Comparison of ENCODE assay signal across 15 cellular contexts in genomic region chr3:158108596-158108995, GRCh38. TPM values are rescaled to one million over a fixed set of nuclear protein-coding genes. Genes with fewer than 3 reads are reported as not detected.
DNase-seq lines count a peak whose midpoint lies in the region; ATAC-seq and TF ChIP-seq lines count a peak whose summit lies in the region.
"Had no signal": no experiment of that assay in that cellular context is flagged by ENCODE, and none has a peak within 500 bp of the region (broad histone marks: within the 10 kb centered on the region; RNA-seq: fewer than 3 reads in every experiment).

No MANE protein-coding gene starts in this region.

- peaks cover 2% of the 10 kb centered on the region for H3K9me3 Mint-ChIP-seq in activated CD8-positive, alpha-beta memory T cell treated with anti-CD3 and anti-CD28 coated beads, Interleukin-2, amount 10 ng/mL, durations not matched to agents 7 days and 5 days (ENCODE audit: low read depth)
- H3K9me3 Mint-ChIP-seq in activated T-helper 1 cell treated with anti-CD3 and anti-CD28 coated beads, Interleukin-12 subunit alpha, Interleukin-12 subunit beta, Interleukin-2, Interleukin-4 antibody, amounts not matched to agents 30 ng/mL and 10 ng/mL and 1 ng/mL, durations not matched to agents 14 hours and 24 hours and 36 hours = peaks cover 9% of the 10 kb centered on the region
- H3K9me3 Mint-ChIP-seq in neural progenitor cell = peaks cover 5% of the 10 kb centered on the region

- H3K27ac Mint-ChIP-seq in activated CD8-positive, alpha-beta memory T cell treated with anti-CD3 and anti-CD28 coated beads, Interleukin-2, amount 10 ng/mL, durations not matched to agents 7 days and 5 days = no peak overlapping the region
- H3K27ac Mint-ChIP-seq in activated T-helper 1 cell treated with anti-CD3 and anti-CD28 coated beads, Interleukin-12 subunit alpha, Interleukin-12 subunit beta, Interleukin-2, Interleukin-4 antibody, amounts not matched to agents 30 ng/mL and 10 ng/mL and 1 ng/mL, durations not matched to agents 14 hours and 24 hours and 36 hours = no peak overlapping the region
- no peak overlapping the region for H3K27ac Mint-ChIP-seq in neural progenitor cell

- H3K9ac ChIP-seq in KMS-11 (no peak overlapping the region), neural progenitor cell (no peak overlapping the region)

- DNase-seq in activated CD8-positive, alpha-beta memory T cell treated with anti-CD3 and anti-CD28 coated beads, Interleukin-2, amount 10 ng/mL, durations not matched to agents 7 days and 5 days = no peak
- no peak for DNase-seq in activated CD8-positive, alpha-beta memory T cell treated with anti-CD3 and anti-CD28 coated beads, Interleukin-2, amount 50 U/mL, for 48 hours
- no peak for DNase-seq in activated T-helper 1 cell treated with anti-CD3 and anti-CD28 coated beads, Interleukin-12 subunit alpha, Interleukin-12 subunit beta, Interleukin-2, Interleukin-4 antibody, amounts not matched to agents 30 ng/mL and 10 ng/mL and 1 ng/mL, durations not matched to agents 14 hours and 24 hours and 36 hours (ENCODE audit: low spot score)
- DNase-seq in neural progenitor cell (ENCODE audit: low spot score) = no peak
- no peak for DNase-seq in HAP-1 (ENCODE audit: low spot score in 2 of 2)
- DNase-seq: activated CD4-positive, alpha-beta T cell treated with anti-CD3 and anti-CD28 coated beads, Interleukin-2, amount 50 U/mL, for 4 hours; activated naive CD4-positive, alpha-beta T cell; NCI-H1417 treated with DMSO at 0.1 percent for 48 hours; NCI-H510A treated with DMSO at 0.1 percent for 48 hours; RPMI8226; stimulated activated CD4-positive, alpha-beta T cell treated with anti-CD3 and anti-CD28 coated beads, Interleukin-15, amount 100 ng/mL, for 24 hours had no signal

- intact Hi-C loops in activated T-helper 1 cell treated with anti-CD3 and anti-CD28 coated beads, Interleukin-12 subunit alpha, Interleukin-12 subunit beta, Interleukin-2, Interleukin-4 antibody, amounts not matched to agents 30 ng/mL and 10 ng/mL and 1 ng/mL, durations not matched to agents 14 hours and 24 hours and 36 hours (cut with micrococcal nuclease) = loop anchor here (5.0 to 10.0 kb wide), 4 partner anchors 324 to 1656 kb away; partner anchors contain the start of gene MFSD1

- TF ChIP-seq CTCF in KMS-11 (conservative IDR thresholded peaks at IDR 0.05; ENCODE audit: low read depth, low read length) (no peak), neural progenitor cell (IDR thresholded peaks at IDR 0.05) (no peak)

- H3K79me2 ChIP-seq in KMS-11 (ENCODE audit: insufficient read depth, low read depth) = peaks cover 33% of the 10 kb centered on the region
- H3K79me2 ChIP-seq in neural progenitor cell (ENCODE audit: low read depth) = peaks cover 32% of the 10 kb centered on the region

- H3K4me1 ChIP-seq in KMS-11 (ENCODE audit: low read depth, poor library complexity, severe bottlenecking) = peaks cover 26% of the 10 kb centered on the region
- H3K4me1 ChIP-seq in neural progenitor cell = peaks cover 6% of the 10 kb centered on the region
- H3K4me1 ChIP-seq in HAP-1 = peaks cover 14% of the 10 kb centered on the region

- H3K27me3 ChIP-seq in KMS-11 (ENCODE audit: insufficient read depth, low read depth) (no peaks in the 10 kb centered on the region; the same call in 1 of the 2 replicates), neural progenitor cell (peaks cover 62% of the 10 kb centered on the region), HAP-1 (ENCODE audit: low read depth) (no peaks in the 10 kb centered on the region)

- H3K9me3 ChIP-seq in neural progenitor cell (ENCODE audit: low read depth) (peaks cover 2% of the 10 kb centered on the region), HAP-1 (no peaks in the 10 kb centered on the region)
- H3K9me3 ChIP-seq: thoracic aorta had no signal

- CTCF ChIA-PET in activated CD8-positive, alpha-beta memory T cell treated with anti-CD3 and anti-CD28 coated beads, Interleukin-2, amount 10 ng/mL, durations not matched to agents 7 days and 5 days (lab: Charles Lee) = interaction anchor here (1.4 to 2.7 kb wide), 2 partner anchors 10 to 325 kb away, joined by 3 to 11 read pairs; no protein-coding TSS in a partner anchor

- H3K27ac ChIP-seq in KMS-11 = no peak overlapping the region
- no peak overlapping the region for H3K27ac ChIP-seq in neural progenitor cell
- H3K27ac ChIP-seq: thoracic aorta had no signal

- no peak for ATAC-seq in activated CD8-positive, alpha-beta memory T cell treated with anti-CD3 and anti-CD28 coated beads, Interleukin-2, amount 10 ng/mL, durations not matched to agents 7 days and 5 days
- ATAC-seq in HG03457 (IDR thresholded peaks at IDR 0.05; ENCODE audit: unreplicated experiment) = no peak
- no peak for ATAC-seq in HG02840 (IDR thresholded peaks at IDR 0.05; ENCODE audit: low FRiP score, unreplicated experiment)

- H3K27me3 Mint-ChIP-seq in activated CD8-positive, alpha-beta memory T cell treated with anti-CD3 and anti-CD28 coated beads, Interleukin-2, amount 10 ng/mL, durations not matched to agents 7 days and 5 days = peaks cover 54% of the 10 kb centered on the region
- peaks cover 53% of the 10 kb centered on the region for H3K27me3 Mint-ChIP-seq in activated T-helper 1 cell treated with anti-CD3 and anti-CD28 coated beads, Interleukin-12 subunit alpha, Interleukin-12 subunit beta, Interleukin-2, Interleukin-4 antibody, amounts not matched to agents 30 ng/mL and 10 ng/mL and 1 ng/mL, durations not matched to agents 14 hours and 24 hours and 36 hours (ENCODE audit: insufficient read depth)
- H3K27me3 Mint-ChIP-seq in neural progenitor cell (ENCODE audit: insufficient read depth, low read depth) = peaks cover 58% of the 10 kb centered on the region

- peaks cover 17% of the 10 kb centered on the region for H3K36me3 Mint-ChIP-seq in activated CD8-positive, alpha-beta memory T cell treated with anti-CD3 and anti-CD28 coated beads, Interleukin-2, amount 10 ng/mL, durations not matched to agents 7 days and 5 days
- H3K36me3 Mint-ChIP-seq in activated T-helper 1 cell treated with anti-CD3 and anti-CD28 coated beads, Interleukin-12 subunit alpha, Interleukin-12 subunit beta, Interleukin-2, Interleukin-4 antibody, amounts not matched to agents 30 ng/mL and 10 ng/mL and 1 ng/mL, durations not matched to agents 14 hours and 24 hours and 36 hours (ENCODE audit: low read depth) = peaks cover 17% of the 10 kb centered on the region
- H3K36me3 Mint-ChIP-seq in neural progenitor cell = peaks cover 6% of the 10 kb centered on the region

- H4K20me1 ChIP-seq in KMS-11 (ENCODE audit: insufficient read depth) (no peaks in the 10 kb centered on the region), neural progenitor cell (ENCODE audit: low read depth) (peaks cover 47% of the 10 kb centered on the region)

- H3K4me3 ChIP-seq in KMS-11 (IDR thresholded peaks at IDR 0.05; ENCODE audit: insufficient read depth, low read depth, low read length) (no peak overlapping the region), neural progenitor cell (no peak overlapping the region), HAP-1 (no peak overlapping the region)

- H3F3A ChIP-seq in neural progenitor cell (ENCODE audit: low read depth) = peaks cover 21% of the 10 kb centered on the region

- H2AFZ ChIP-seq in KMS-11 (ENCODE audit: low read depth) (no peak overlapping the region), neural progenitor cell (replicated peaks) (no peak overlapping the region)

- H3K4me2 ChIP-seq in KMS-11 (peak overlapping the region; percentile 94; the same call in 1 of the 2 replicates), neural progenitor cell (no peak overlapping the region)

- H3K36me3 ChIP-seq in KMS-11 (ENCODE audit: insufficient read depth) = no peaks in the 10 kb centered on the region
- H3K36me3 ChIP-seq in neural progenitor cell = no peaks in the 10 kb centered on the region
- no peaks in the 10 kb centered on the region for H3K36me3 ChIP-seq in HAP-1 (replicated peaks)
- H3K36me3 ChIP-seq: thoracic aorta had no signal

- peaks cover 59% of the 10 kb centered on the region for H3K4me1 Mint-ChIP-seq in activated CD8-positive, alpha-beta memory T cell treated with anti-CD3 and anti-CD28 coated beads, Interleukin-2, amount 10 ng/mL, durations not matched to agents 7 days and 5 days
- peaks cover 76% of the 10 kb centered on the region for H3K4me1 Mint-ChIP-seq in activated T-helper 1 cell treated with anti-CD3 and anti-CD28 coated beads, Interleukin-12 subunit alpha, Interleukin-12 subunit beta, Interleukin-2, Interleukin-4 antibody, amounts not matched to agents 30 ng/mL and 10 ng/mL and 1 ng/mL, durations not matched to agents 14 hours and 24 hours and 36 hours (ENCODE audit: low read depth)
- H3K4me1 Mint-ChIP-seq in neural progenitor cell = peaks cover 40% of the 10 kb centered on the region

- H3K4me3 Mint-ChIP-seq in activated CD8-positive, alpha-beta memory T cell treated with anti-CD3 and anti-CD28 coated beads, Interleukin-2, amount 10 ng/mL, durations not matched to agents 7 days and 5 days = peak overlapping the region; percentile 5
- H3K4me3 Mint-ChIP-seq in activated T-helper 1 cell treated with anti-CD3 and anti-CD28 coated beads, Interleukin-12 subunit alpha, Interleukin-12 subunit beta, Interleukin-2, Interleukin-4 antibody, amounts not matched to agents 30 ng/mL and 10 ng/mL and 1 ng/mL, durations not matched to agents 14 hours and 24 hours and 36 hours = peak overlapping the region; percentile 39
- peak overlapping the region; percentile 57 for H3K4me3 Mint-ChIP-seq in neural progenitor cell

- in situ Hi-C loops in HAP-1 (cut with MboI; ENCODE audit: low sequenced_read_pairs) = no loop called here

RNA-seq across cellular contexts. Expression of gene RSRC1, which starts 1.3 kb away (rescaled TPM):
- total RNA-seq in activated CD8-positive, alpha-beta memory T cell treated with anti-CD3 and anti-CD28 coated beads, Interleukin-2, amount 10 ng/mL, durations not matched to agents 7 days and 5 days = 10 to 100 TPM; 45.1 to 45.4 TPM
- 41.1 and 41.8 TPM in 2 replicates for total RNA-seq in activated T-helper 1 cell treated with anti-CD3 and anti-CD28 coated beads, Interleukin-12 subunit alpha, Interleukin-12 subunit beta, Interleukin-2, Interleukin-4 antibody, amounts not matched to agents 30 ng/mL and 10 ng/mL and 1 ng/mL, durations not matched to agents 14 hours and 24 hours and 36 hours
- 48.6 and 80.5 TPM in 2 replicates for total RNA-seq in neural progenitor cell (ENCODE audit: low replicate concordance)

RNA-seq across cellular contexts. Expression of gene SHOX2, which starts 2.4 kb away (rescaled TPM):
- not detected for total RNA-seq in activated CD8-positive, alpha-beta memory T cell treated with anti-CD3 and anti-CD28 coated beads, Interleukin-2, amount 10 ng/mL, durations not matched to agents 7 days and 5 days
- total RNA-seq in activated T-helper 1 cell treated with anti-CD3 and anti-CD28 coated beads, Interleukin-12 subunit alpha, Interleukin-12 subunit beta, Interleukin-2, Interleukin-4 antibody, amounts not matched to agents 30 ng/mL and 10 ng/mL and 1 ng/mL, durations not matched to agents 14 hours and 24 hours and 36 hours = not detected in 2 replicates
- total RNA-seq in neural progenitor cell (ENCODE audit: low replicate concordance) = not detected in 2 replicates

Comparison
In these comparisons a context has a peak if more than half of its experiments do, and no peak if none do; other contexts are left out.
1. H3K4me3 Mint-ChIP-seq: peak in every context shown above with its lines; median percentile 57 in neural progenitor cell; 39 in activated T-helper 1 cell treated with anti-CD3 and anti-CD28 coated beads, Interleukin-12 subunit alpha, Interleukin-12 subunit beta, Interleukin-2, Interleukin-4 antibody, amounts not matched to agents 30 ng/mL and 10 ng/mL and 1 ng/mL, durations not matched to agents 14 hours and 24 hours and 36 hours; 5 in activated CD8-positive, alpha-beta memory T cell treated with anti-CD3 and anti-CD28 coated beads, Interleukin-2, amount 10 ng/mL, durations not matched to agents 7 days and 5 days.